28 cellular contexts compared by ENCODE assay signal in genomic region chr5:5486122-5486521, GRCh38.
"Had no signal": no experiment of that assay in that cellular context is flagged by ENCODE, and none has a peak within 500 bp of the region (broad histone marks: within the 10 kb centered on the region; RNA-seq: fewer than 3 reads in every experiment).

No MANE protein-coding gene starts in this region.

- H3K27me3 Mint-ChIP-seq: activated CD4-positive, alpha-beta memory T cell treated with anti-CD3 and anti-CD28 coated beads for 36 hours; activated CD4-positive, alpha-beta T cell treated with anti-CD3 and anti-CD28 coated beads, Interleukin-2, amount 10 ng/mL, durations not matched to agents 7 days and 5 days; activated naive CD4-positive, alpha-beta T cell treated with anti-CD3 and anti-CD28 coated beads, Interleukin-2, amount 10 ng/mL, durations not matched to agents 7 days and 5 days; activated naive CD8-positive, alpha-beta T cell treated with anti-CD3 and anti-CD28 coated beads for 36 hours had no signal

- H3K27ac ChIP-seq: breast epithelium, SK-N-MC, VCaP had no signal

- H3K27me3 ChIP-seq: breast epithelium had no signal

- H3K36me3 ChIP-seq: breast epithelium had no signal

- H3K36me3 Mint-ChIP-seq: activated naive CD8-positive, alpha-beta T cell treated with anti-CD3 and anti-CD28 coated beads for 36 hours had no signal

- H3K9me3 Mint-ChIP-seq: activated CD4-positive, alpha-beta memory T cell treated with anti-CD3 and anti-CD28 coated beads for 36 hours; activated CD4-positive, alpha-beta T cell treated with anti-CD3 and anti-CD28 coated beads, Interleukin-2, amount 10 ng/mL, durations not matched to agents 7 days and 5 days; activated naive CD4-positive, alpha-beta T cell treated with anti-CD3 and anti-CD28 coated beads, Interleukin-2, amount 10 ng/mL, durations not matched to agents 7 days and 5 days; activated naive CD8-positive, alpha-beta T cell treated with anti-CD3 and anti-CD28 coated beads for 36 hours; activated T-helper 2 cell treated with anti-CD3 and anti-CD28 coated beads, Interferon-gamma antibody, Interleukin-2, Interleukin-4, amounts not matched to agents 10 μg/mL and 5 μg/mL and 100 μg/mL, durations not matched to agents 14 hours and 24 hours and 36 hours had no signal

- ATAC-seq: K562, Panc1, Right ventricle myocardium inferior had no signal

- H3K4me1 ChIP-seq: breast epithelium had no signal

- H3K4me3 Mint-ChIP-seq: activated CD4-positive, alpha-beta memory T cell treated with anti-CD3 and anti-CD28 coated beads for 36 hours; activated CD4-positive, alpha-beta T cell treated with anti-CD3 and anti-CD28 coated beads, Interleukin-2, amount 10 ng/mL, durations not matched to agents 7 days and 5 days; activated naive CD4-positive, alpha-beta T cell treated with anti-CD3 and anti-CD28 coated beads, Interleukin-2, amount 10 ng/mL, durations not matched to agents 7 days and 5 days; activated naive CD8-positive, alpha-beta T cell treated with anti-CD3 and anti-CD28 coated beads for 36 hours had no signal

- H3K27ac Mint-ChIP-seq: activated CD4-positive, alpha-beta memory T cell treated with anti-CD3 and anti-CD28 coated beads for 36 hours; activated CD4-positive, alpha-beta T cell treated with anti-CD3 and anti-CD28 coated beads, Interleukin-2, amount 10 ng/mL, durations not matched to agents 7 days and 5 days; activated naive CD4-positive, alpha-beta T cell treated with anti-CD3 and anti-CD28 coated beads, Interleukin-2, amount 10 ng/mL, durations not matched to agents 7 days and 5 days; activated T-helper 2 cell treated with anti-CD3 and anti-CD28 coated beads, Interferon-gamma antibody, Interleukin-2, Interleukin-4, amounts not matched to agents 10 μg/mL and 5 μg/mL and 100 μg/mL, durations not matched to agents 14 hours and 24 hours and 36 hours had no signal

- H3K4me3 ChIP-seq: breast epithelium, K562, SK-N-MC had no signal

- DNase-seq: activated CD4-positive, alpha-beta memory T cell treated with anti-CD3 and anti-CD28 coated beads for 36 hours; activated CD4-positive, alpha-beta T cell treated with anti-CD3 and anti-CD28 coated beads, Interleukin-2, amount 10 ng/mL, durations not matched to agents 7 days and 5 days; activated CD4-positive, CD25-positive, alpha-beta regulatory T cell; activated CD8-positive, alpha-beta memory T cell treated with anti-CD3 and anti-CD28 coated beads for 24 hours; activated gamma-delta T cell treated with Interleukin-2 at 50 U/mL for 16 hours; activated naive CD4-positive, alpha-beta T cell treated with anti-CD3 and anti-CD28 coated beads, Interleukin-2, amount 10 ng/mL, durations not matched to agents 7 days and 5 days; activated naive CD8-positive, alpha-beta T cell treated with anti-CD3 and anti-CD28 coated beads for 36 hours; aorta; caudate nucleus; Karpas-422; MM.1S; NCI-H1105; NCI-H1436 treated with DMSO at 0.1 percent for 48 hours; NCI-H187; NCI-H345; NCI-H510A; NCI-H69; NK-92 treated with Interleukin-12 subunit alpha and Interleukin-12 subunit beta, amount 100 ng/mL, for 24 hours; OCI-M1; RPMI8226; T-helper 1 cell had no signal

- H3K9me3 ChIP-seq: breast epithelium had no signal
